Comparison of ENCODE assay signal across 25 cellular contexts in the genomic region with DNA sequence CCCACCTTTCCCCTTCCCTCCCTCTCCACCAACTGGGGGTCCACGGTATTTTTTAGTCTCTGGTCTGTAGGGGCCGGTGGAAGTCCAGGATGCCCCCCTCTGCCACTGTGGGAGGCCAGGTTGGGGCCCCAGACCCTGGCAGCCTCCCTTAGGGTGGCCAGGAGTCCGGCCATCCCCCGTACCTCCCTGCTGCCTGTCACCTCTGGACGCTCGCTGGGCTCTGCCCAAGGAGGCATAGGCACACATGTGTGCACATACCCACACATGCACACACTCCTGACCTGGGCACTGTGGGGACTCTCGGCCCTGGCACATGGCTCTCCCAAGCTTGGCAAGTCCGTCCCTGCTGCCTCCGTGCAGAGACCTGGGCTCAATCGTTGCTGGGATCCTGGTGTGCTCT. TPM values are rescaled to one million over a fixed set of nuclear protein-coding genes. Genes with fewer than 3 reads are reported as not detected.
"Had no signal": no experiment of that assay in that cellular context is flagged by ENCODE, and none has a peak within 500 bp of the region (broad histone marks: within the 10 kb centered on the region; RNA-seq: fewer than 3 reads in every experiment).

No MANE protein-coding gene starts in this region.

- H3K4me3 ChIP-seq: coronary artery, esophagus muscularis mucosa, gastroesophageal sphincter, heart left ventricle, lung, neural progenitor cell, ovary, psoas muscle, sigmoid colon, thoracic aorta, tibial nerve, upper lobe of left lung, uterus had no signal

- H3K27me3 ChIP-seq: foreskin keratinocyte, neural progenitor cell, ovary, tibial nerve, upper lobe of left lung, uterus had no signal

- H3K27ac ChIP-seq: coronary artery, esophagus muscularis mucosa, foreskin keratinocyte, gastroesophageal sphincter, heart left ventricle, neural progenitor cell, ovary, psoas muscle, sigmoid colon, thoracic aorta, tibial nerve, upper lobe of left lung, uterus had no signal

- ATAC-seq: gastroesophageal sphincter; heart left ventricle; left ventricle myocardium superior; naive thymus-derived CD4-positive, alpha-beta T cell; psoas muscle; stimulated activated naive B cell treated with anti-CD40 and anti-IgM and Interleukin-4, amounts not matched to agents 10 μg/mL and 1 μg/mL and 100 μg/mL, for 72 hours had no signal

- H3K9ac ChIP-seq: neural progenitor cell had no signal

- H2AFZ ChIP-seq: neural progenitor cell had no signal

- DNase-seq: dermis blood vessel endothelial cell; effector memory CD4-positive, alpha-beta T cell; heart left ventricle; hippocampal formation; left ventricle myocardium superior; mesenchymal stem cell; midbrain; naive thymus-derived CD4-positive, alpha-beta T cell; ovary; psoas muscle; right cardiac atrium; sigmoid colon; stimulated activated naive B cell treated with anti-CD40 and anti-IgM and Interleukin-4, amounts not matched to agents 10 μg/mL and 1 μg/mL and 100 μg/mL, for 72 hours; uterus had no signal

- H3K4me1 ChIP-seq: esophagus muscularis mucosa, foreskin keratinocyte, gastroesophageal sphincter, heart left ventricle, neural progenitor cell, psoas muscle, sigmoid colon, tibial nerve, upper lobe of left lung, uterus had no signal

- H3K4me2 ChIP-seq: neural progenitor cell had no signal

- H3K36me3 ChIP-seq: esophagus muscularis mucosa, gastroesophageal sphincter, heart left ventricle, neural progenitor cell, ovary, sigmoid colon, thoracic aorta, tibial nerve, upper lobe of left lung, uterus had no signal

- H3K9me3 ChIP-seq: esophagus muscularis mucosa, gastroesophageal sphincter, heart left ventricle, ovary, psoas muscle, sigmoid colon, thoracic aorta, tibial nerve, upper lobe of left lung, uterus had no signal

RNA-seq across cellular contexts. Expression of a gene that starts 53.0 kb away (rescaled TPM):
- total RNA-seq: dermis blood vessel endothelial cell, esophagus muscularis mucosa, fibroblast of lung, skeletal muscle tissue, thoracic aorta had no signal
